Comparison of ENCODE assay signal across 9 cellular contexts in the genomic region with DNA sequence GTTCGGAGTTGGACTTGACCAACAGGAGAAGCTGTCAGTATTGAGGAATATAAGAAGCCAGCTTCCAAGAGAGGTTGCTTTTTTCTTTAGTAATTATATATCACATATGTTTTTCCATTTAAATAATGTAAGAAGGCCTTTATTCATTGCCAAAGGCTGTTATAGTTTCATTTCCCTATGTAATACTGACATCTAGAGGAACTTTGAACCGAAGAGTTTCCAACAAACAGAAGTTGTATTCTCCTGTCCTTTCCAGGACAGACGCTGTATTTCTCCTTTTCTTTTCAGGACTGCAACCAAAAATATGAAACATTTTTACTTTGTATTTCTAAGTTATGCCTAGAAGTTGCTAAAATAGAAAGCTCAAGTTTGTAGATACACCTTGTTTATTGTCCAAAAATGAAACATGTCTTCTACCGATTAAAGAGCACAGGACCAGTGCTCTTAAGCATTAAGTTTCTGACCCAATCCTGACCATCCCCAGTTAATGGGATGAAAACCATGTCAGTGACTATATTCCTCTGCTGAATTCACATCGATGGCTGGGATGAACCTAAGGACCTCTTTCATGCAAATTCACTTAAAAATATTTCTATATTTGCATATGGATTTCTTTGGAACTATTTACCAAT. TPM values are rescaled to one million over a fixed set of nuclear protein-coding genes. Genes with fewer than 3 reads are reported as not detected.
DNase-seq lines count a peak whose midpoint lies in the region; ATAC-seq lines count a peak whose summit lies in the region.
"Had no signal": no experiment of that assay in that cellular context is flagged by ENCODE, and none has a peak within 500 bp of the region (broad histone marks: within the 10 kb centered on the region; RNA-seq: fewer than 3 reads in every experiment).

No MANE protein-coding gene starts in this region.

- H3K27ac Mint-ChIP-seq in activated CD4-positive, alpha-beta memory T cell treated with anti-CD3 and anti-CD28 coated beads, Interleukin-2, amount 10 ng/mL, durations not matched to agents 7 days and 5 days: no peak overlapping the region
- no peak overlapping the region for H3K27ac Mint-ChIP-seq in activated T-cell treated with anti-CD3 and anti-CD28 coated beads, Interleukin-2, amount 50 U/mL, for 72 hours

- no peak for ATAC-seq in activated T-cell treated with anti-CD3 and anti-CD28 coated beads, Interleukin-2, amount 50 U/mL, for 72 hours (replicated peaks in 1 of 2)

- H3K36me3 Mint-ChIP-seq in activated CD4-positive, alpha-beta memory T cell treated with anti-CD3 and anti-CD28 coated beads, Interleukin-2, amount 10 ng/mL, durations not matched to agents 7 days and 5 days (ENCODE audit: low read depth): no peaks in the 10 kb centered on the region
- no peaks in the 10 kb centered on the region for H3K36me3 Mint-ChIP-seq in activated T-cell treated with anti-CD3 and anti-CD28 coated beads, Interleukin-2, amount 50 U/mL, for 72 hours (ENCODE audit: insufficient read depth in 2 of 2)

- peaks cover 23% of the 10 kb centered on the region for H3K27me3 Mint-ChIP-seq in activated CD4-positive, alpha-beta memory T cell treated with anti-CD3 and anti-CD28 coated beads, Interleukin-2, amount 10 ng/mL, durations not matched to agents 7 days and 5 days
- peaks cover 7% of the 10 kb centered on the region for H3K27me3 Mint-ChIP-seq in activated T-cell treated with anti-CD3 and anti-CD28 coated beads, Interleukin-2, amount 50 U/mL, for 72 hours (ENCODE audit: low read depth)

- H3K9me3 Mint-ChIP-seq in activated CD4-positive, alpha-beta memory T cell treated with anti-CD3 and anti-CD28 coated beads, Interleukin-2, amount 10 ng/mL, durations not matched to agents 7 days and 5 days: no peaks in the 10 kb centered on the region
- peaks cover 0 to 4% of the 10 kb centered on the region in 2 donors for H3K9me3 Mint-ChIP-seq in activated T-cell treated with anti-CD3 and anti-CD28 coated beads, Interleukin-2, amount 50 U/mL, for 72 hours

- CTCF ChIA-PET in activated CD4-positive, alpha-beta memory T cell treated with anti-CD3 and anti-CD28 coated beads, Interleukin-2, amount 10 ng/mL, durations not matched to agents 7 days and 5 days (lab: Charles Lee): no interaction called here

- H3K4me3 Mint-ChIP-seq in activated CD4-positive, alpha-beta memory T cell treated with anti-CD3 and anti-CD28 coated beads, Interleukin-2, amount 10 ng/mL, durations not matched to agents 7 days and 5 days: no peak overlapping the region
- no peak overlapping the region for H3K4me3 Mint-ChIP-seq in activated T-cell treated with anti-CD3 and anti-CD28 coated beads, Interleukin-2, amount 50 U/mL, for 72 hours

- no peaks in the 10 kb centered on the region for H3K4me1 Mint-ChIP-seq in activated CD4-positive, alpha-beta memory T cell treated with anti-CD3 and anti-CD28 coated beads, Interleukin-2, amount 10 ng/mL, durations not matched to agents 7 days and 5 days
- H3K4me1 Mint-ChIP-seq in activated T-cell treated with anti-CD3 and anti-CD28 coated beads, Interleukin-2, amount 50 U/mL, for 72 hours (ENCODE audit: low read depth): no peaks in the 10 kb centered on the region

- POLR2A ChIA-PET in activated CD4-positive, alpha-beta memory T cell treated with anti-CD3 and anti-CD28 coated beads, Interleukin-2, amount 10 ng/mL, durations not matched to agents 7 days and 5 days (lab: Charles Lee): no interaction called here

- DNase-seq in NOMO-1 (lab: John Stamatoyannopoulos, UW; ENCODE audit: unreplicated experiment in 2 of 2) (peak; percentile 8 to 65), NOMO-1 treated with dmso at 0.1 percent for 144 hours (lab: John Stamatoyannopoulos, UW; ENCODE audit: unreplicated experiment) (no peak), OCI-M1 (lab: John Stamatoyannopoulos, UW) (peak; percentile 74), fibroblast of gingiva (ENCODE audit: low read depth) (peak; percentile 23), superior temporal gyrus (ENCODE audit: extremely low spot score) (peak; percentile 69), SKM-1 treated with dmso at 0.1 percent for 144 hours (lab: John Stamatoyannopoulos, UW; ENCODE audit: unreplicated experiment) (no peak)
- no peak for DNase-seq in activated CD4-positive, alpha-beta memory T cell treated with anti-CD3 and anti-CD28 coated beads, Interleukin-2, amount 10 ng/mL, durations not matched to agents 7 days and 5 days
- no peak for DNase-seq in activated T-cell treated with anti-CD3 and anti-CD28 coated beads, Interleukin-2, amount 50 U/mL, for 72 hours
- DNase-seq: left cardiac atrium had no signal

RNA-seq across cellular contexts. Expression of a gene that starts 55.1 kb away (rescaled TPM):
- total RNA-seq in activated CD4-positive, alpha-beta memory T cell treated with anti-CD3 and anti-CD28 coated beads, Interleukin-2, amount 10 ng/mL, durations not matched to agents 7 days and 5 days: under 1 TPM; 0.15 to 0.28 TPM
- total RNA-seq in activated T-cell treated with anti-CD3 and anti-CD28 coated beads, Interleukin-2, amount 50 U/mL, for 72 hours: under 1 TPM; 0.37 to 0.72 TPM

Comparison
In these comparisons a context has a peak if more than half of its experiments do, and no peak if none do; other contexts are left out.
1. DNase-seq: peak in NOMO-1 (2 of 2), OCI-M1 (single experiment), fibroblast of gingiva (single experiment) and superior temporal gyrus (single experiment); none in NOMO-1 treated with dmso at 0.1 percent for 144 hours (single experiment), activated CD4-positive, alpha-beta memory T cell treated with anti-CD3 and anti-CD28 coated beads, Interleukin-2, amount 10 ng/mL, durations not matched to agents 7 days and 5 days (single experiment), SKM-1 treated with dmso at 0.1 percent for 144 hours (single experiment) and activated T-cell treated with anti-CD3 and anti-CD28 coated beads, Interleukin-2, amount 50 U/mL, for 72 hours (0 of 2).